In genomic region chr11:67301951-67302516, GRCh38 we compare ENCODE assay signal across 9 cellular contexts. TPM values are rescaled to one million over a fixed set of nuclear protein-coding genes. Genes with fewer than 3 reads are reported as not detected.
DNase-seq lines count a peak whose midpoint lies in the region; ATAC-seq, FAIRE-seq and TF ChIP-seq lines count a peak whose summit lies in the region.
"Had no signal": no experiment of that assay in that cellular context is flagged by ENCODE, and none has a peak within 500 bp of the region (broad histone marks: within the 10 kb centered on the region; RNA-seq: fewer than 3 reads in every experiment).

No MANE protein-coding gene starts in this region.

- intact Hi-C loops in MCF 10A (cut with micrococcal nuclease) (loop anchor here (2.0 kb wide), 1 partner anchor 15 kb away; no protein-coding TSS in a partner anchor), testis (cut with DNase I; ENCODE audit: low total_unique reads) (no loop called here)

- no peaks in the 10 kb centered on the region for H3K27me3 ChIP-seq in keratinocyte (ENCODE audit: control insufficient read depth, extremely low read depth, insufficient read depth, low read length)
- H3K27me3 ChIP-seq in thoracic aorta (replicated peaks; ENCODE audit: insufficient read depth): no peaks in the 10 kb centered on the region
- H3K27me3 ChIP-seq in testis: no peaks in the 10 kb centered on the region

- H3K79me2 ChIP-seq in keratinocyte (ENCODE audit: control insufficient read depth, insufficient read depth, low read length): peaks cover 2% of the 10 kb centered on the region

- H3K36me3 Mint-ChIP-seq in MCF 10A (ENCODE audit: insufficient read depth, unreplicated experiment): peaks cover 36% of the 10 kb centered on the region

- H3K4me3 ChIP-seq in keratinocyte (ENCODE audit: control insufficient read depth in 2 of 3, extremely low read depth in 1 of 3, insufficient read depth in 2 of 3, low read depth in 1 of 3, low read length in 3 of 3) (no peak overlapping the region), thoracic aorta (peak overlapping the region; percentile 100), testis (no peak overlapping the region)

- WGBS in testis, 2 donors: 68 to 81% methylated on average over 13 to 15 of the region's 15 CpGs

- no peak for ATAC-seq in thoracic aorta (ENCODE audit: insufficient number of reproducible peaks, low FRiP score, low read depth)
- ATAC-seq in HG02642 (IDR thresholded peaks at IDR 0.05; ENCODE audit: poor library complexity, unreplicated experiment): no peak

- TF ChIP-seq CTCF in MCF 10A (IDR thresholded peaks at IDR 0.05; ENCODE audit: unreplicated experiment) (no peak), keratinocyte (optimal IDR thresholded peaks at IDR 0.05 in 1 of 3, IDR thresholded peaks at IDR 0.05 in 1 of 3, conservative IDR thresholded peaks at IDR 0.05 in 1 of 3; ENCODE audit: extremely low read depth in 1 of 3, insufficient read depth in 2 of 3, low read length in 3 of 3) (no peak), thoracic aorta (IDR thresholded peaks at IDR 0.05) (no peak), testis (IDR thresholded peaks at IDR 0.05) (no peak)

- no peak for TF ChIP-seq POLR2A in testis (IDR thresholded peaks at IDR 0.05)

- peak; percentile 75 for DNase-seq in DMS79 treated with DMSO at 0.1 percent for 48 hours (lab: John Stamatoyannopoulos, UW)
- peak; percentile 51 for DNase-seq in NCI-H2107 treated with DMSO at 0.1 percent for 48 hours (lab: John Stamatoyannopoulos, UW; ENCODE audit: unreplicated experiment)
- DNase-seq in MCF 10A (ENCODE audit: unreplicated experiment): peak; percentile 78
- DNase-seq in keratinocyte (ENCODE audit: low read depth, low spot score): no peak
- DNase-seq in thoracic aorta (ENCODE audit: low spot score): no peak
- DNase-seq in EL: no peak
- DNase-seq in testis: no peak

- peak overlapping the region; percentile 82 for H3K4me2 ChIP-seq in keratinocyte (ENCODE audit: control insufficient read depth, extremely low read depth, insufficient read depth, low read depth, low read length)

- H4K20me1 ChIP-seq in keratinocyte (ENCODE audit: control insufficient read depth, extremely low read depth, insufficient read depth, low read length): no peaks in the 10 kb centered on the region

- CTCF ChIA-PET in MCF 10A (lab: Yijun Ruan, JAX): interaction anchor here (1.2 to 2.3 kb wide), 2 partner anchors 15 to 39 kb away, joined by 5 to 8 read pairs; no protein-coding TSS in a partner anchor

- H3K27ac ChIP-seq in keratinocyte (ENCODE audit: control insufficient read depth, insufficient read depth, low read length): no peak overlapping the region
- no peak overlapping the region for H3K27ac ChIP-seq in thoracic aorta
- H3K27ac ChIP-seq in testis: no peak overlapping the region
- H3K27ac ChIP-seq: KMS-11 had no signal

- no peaks in the 10 kb centered on the region for H3K9me1 ChIP-seq in keratinocyte (ENCODE audit: control insufficient read depth, extremely low read depth, insufficient read depth, low read length)

- POLR2A ChIA-PET in MCF 10A (lab: Yijun Ruan, JAX): interaction anchor here (0.7 to 5.7 kb wide), 10 partner anchors 9 to 351 kb away, joined by 3 to 107 read pairs (median 10); partner anchors contain the start of genes ANKRD13D, GRK2, RAD9A and RHOD

- H3K9me3 Mint-ChIP-seq in MCF 10A (ENCODE audit: unreplicated experiment): peaks cover 1% of the 10 kb centered on the region

- dilution Hi-C loops in keratinocyte (cut with MboI; ENCODE audit: extremely low pct_ligation_motif_present, low sequenced_read_pairs): no loop called here

- no peak overlapping the region for H3K27ac Mint-ChIP-seq in MCF 10A (ENCODE audit: low read depth, unreplicated experiment)

- H3K9me3 ChIP-seq in keratinocyte (ENCODE audit: control insufficient read depth, low read depth, low read length) (no peaks in the 10 kb centered on the region), thoracic aorta (no peaks in the 10 kb centered on the region), testis (no peaks in the 10 kb centered on the region)

- H3K4me1 ChIP-seq in keratinocyte (ENCODE audit: control insufficient read depth, extremely low read depth, insufficient read depth, low read length) (peaks cover 22% of the 10 kb centered on the region), thoracic aorta (ENCODE audit: control insufficient read depth in 1 of 2, low read depth in 2 of 2) (peaks cover 11 to 22% of the 10 kb centered on the region in 2 donors), testis (peaks cover 20% of the 10 kb centered on the region)

- FAIRE-seq in keratinocyte (lab: Jason Lieb, UNC): no peak

- peak overlapping the region; percentile 81 for H3K9ac ChIP-seq in keratinocyte (ENCODE audit: control insufficient read depth, extremely low read depth, insufficient read depth, low read length)
- H3K9ac ChIP-seq: KMS-11 had no signal

- H2AFZ ChIP-seq in keratinocyte (ENCODE audit: control insufficient read depth, low read length): no peak overlapping the region

- no peaks in the 10 kb centered on the region for H3K27me3 Mint-ChIP-seq in MCF 10A (ENCODE audit: insufficient read depth, unreplicated experiment)

- peaks cover 32 to 35% of the 10 kb centered on the region in 2 experiments for H3K36me3 ChIP-seq in keratinocyte (ENCODE audit: control insufficient read depth in 2 of 2, extremely low read depth in 1 of 2, insufficient read depth in 2 of 2, low read length in 2 of 2)
- peaks cover 33% of the 10 kb centered on the region for H3K36me3 ChIP-seq in thoracic aorta
- H3K36me3 ChIP-seq in testis (ENCODE audit: low read depth, missing control alignments): no peaks in the 10 kb centered on the region

- H3K4me1 Mint-ChIP-seq in MCF 10A (ENCODE audit: insufficient read depth, unreplicated experiment): peaks cover 11% of the 10 kb centered on the region

- H3K4me3 Mint-ChIP-seq in MCF 10A (ENCODE audit: unreplicated experiment): peak overlapping the region; percentile 70

- no TSS peak for BruUV-seq in MCF 10A (replicated peaks; lab: Mats Ljungman, UMichigan)

RNA-seq across cellular contexts. Expression of gene SSH3, which starts 1.3 kb away (rescaled TPM):
- 31.7 and 38.0 TPM in 2 replicates for total RNA-seq in MCF 10A (2022)
- 20.5 to 39.2 TPM (median 24.8 TPM) in 3 replicates for polyA plus RNA-seq in keratinocyte
- 11.2 TPM for polyA plus RNA-seq in keratinocyte (2011; ENCODE audit: low read depth)
- 12.1 and 25.9 TPM in 2 replicates for polyA plus RNA-seq in keratinocyte (2011; cell fraction: cytosol; rRNA removed)
- polyA plus RNA-seq in keratinocyte (2011; cell fraction: nucleus; rRNA removed): 55.6 and 73.3 TPM in 2 replicates
- polyA plus RNA-seq in keratinocyte (2012; ENCODE audit: low replicate concordance): 42.9 and 52.4 TPM in 2 replicates
- 22.4 to 37.8 TPM (median 30.0 TPM) in 3 replicates for polyA minus RNA-seq in keratinocyte
- polyA minus RNA-seq in keratinocyte (2011; cell fraction: cytosol; rRNA and poly(A)+ RNA removed): 49.9 TPM
- polyA minus RNA-seq in keratinocyte (2011; cell fraction: nucleus; rRNA and poly(A)+ RNA removed): 29.0 and 32.8 TPM in 2 replicates
- 10 to 100 TPM; 39.4 to 59.0 TPM for total RNA-seq in thoracic aorta
- total RNA-seq in testis: 1 to 10 TPM; 6.9 to 9.8 TPM
- 8.6 TPM for polyA plus RNA-seq in testis (ENCODE audit: insufficient read depth, low read depth, low replicate concordance)

RNA-seq across cellular contexts. Expression of gene ANKRD13D, which starts 12.9 kb away (rescaled TPM):
- total RNA-seq in MCF 10A (2022): 39.7 and 46.2 TPM in 2 replicates
- polyA plus RNA-seq in keratinocyte: 18.1 to 40.1 TPM (median 25.0 TPM) in 3 replicates
- polyA plus RNA-seq in keratinocyte (2011; ENCODE audit: low read depth): 26.3 TPM
- 11.4 and 22.0 TPM in 2 replicates for polyA plus RNA-seq in keratinocyte (2011; cell fraction: cytosol; rRNA removed)
- polyA plus RNA-seq in keratinocyte (2011; cell fraction: nucleus; rRNA removed): 58.2 and 67.9 TPM in 2 replicates
- polyA plus RNA-seq in keratinocyte (2012; ENCODE audit: low replicate concordance): 16.9 and 35.5 TPM in 2 replicates
- 18.7 to 32.6 TPM (median 20.1 TPM) in 3 replicates for polyA minus RNA-seq in keratinocyte
- polyA minus RNA-seq in keratinocyte (2011; cell fraction: cytosol; rRNA and poly(A)+ RNA removed): 17.8 TPM
- 29.3 and 30.3 TPM in 2 replicates for polyA minus RNA-seq in keratinocyte (2011; cell fraction: nucleus; rRNA and poly(A)+ RNA removed)
- total RNA-seq in thoracic aorta: 100 to 1,000 TPM in 1 of 2 donors, 10 to 100 TPM in 1; 66.6 to 101 TPM
- total RNA-seq in testis: 10 to 100 TPM; 66.2 to 73.3 TPM
- polyA plus RNA-seq in testis (ENCODE audit: insufficient read depth, low read depth, low replicate concordance): 32.8 TPM

RNA-seq across cellular contexts. Expression of gene GRK2, which starts 35.8 kb away (rescaled TPM):
- total RNA-seq in MCF 10A (2022) (48.1 and 50.1 TPM in 2 replicates), thoracic aorta (10 to 100 TPM; 72.8 to 85.2 TPM), testis (10 to 100 TPM; 64.3 to 87.6 TPM)
- polyA plus RNA-seq in keratinocyte (21.1 to 29.2 TPM (median 23.3 TPM) in 3 replicates), testis (ENCODE audit: insufficient read depth, low read depth, low replicate concordance) (45.6 TPM)
- polyA plus RNA-seq in keratinocyte (2011; ENCODE audit: low read depth): 72.4 TPM
- polyA plus RNA-seq in keratinocyte (2011; cell fraction: cytosol; rRNA removed): 15.4 and 26.0 TPM in 2 replicates
- 38.5 and 51.4 TPM in 2 replicates for polyA plus RNA-seq in keratinocyte (2011; cell fraction: nucleus; rRNA removed)
- polyA plus RNA-seq in keratinocyte (2012; ENCODE audit: low replicate concordance): 26.4 and 42.3 TPM in 2 replicates
- polyA minus RNA-seq in keratinocyte: 28.1 to 136 TPM (median 33.8 TPM) in 3 replicates
- 62.0 TPM for polyA minus RNA-seq in keratinocyte (2011; cell fraction: cytosol; rRNA and poly(A)+ RNA removed)
- 26.1 and 27.0 TPM in 2 replicates for polyA minus RNA-seq in keratinocyte (2011; cell fraction: nucleus; rRNA and poly(A)+ RNA removed)

RNA-seq across cellular contexts. Expression of gene POLD4, which starts 51.3 kb away (rescaled TPM):
- total RNA-seq in MCF 10A (2022): 54.8 and 79.9 TPM in 2 replicates
- polyA plus RNA-seq in keratinocyte: 35.7 to 60.9 TPM (median 43.3 TPM) in 3 replicates
- polyA plus RNA-seq in keratinocyte (2011; ENCODE audit: low read depth): 6.0 TPM
- polyA plus RNA-seq in keratinocyte (2011; cell fraction: cytosol; rRNA removed): 46.0 and 102 TPM in 2 replicates
- polyA plus RNA-seq in keratinocyte (2011; cell fraction: nucleus; rRNA removed): 62.8 and 80.0 TPM in 2 replicates
- 71.4 and 79.2 TPM in 2 replicates for polyA plus RNA-seq in keratinocyte (2012; ENCODE audit: low replicate concordance)
- polyA minus RNA-seq in keratinocyte: 8.5 to 13.1 TPM (median 9.6 TPM) in 3 replicates
- polyA minus RNA-seq in keratinocyte (2011; cell fraction: cytosol; rRNA and poly(A)+ RNA removed): 37.6 TPM
- 15.4 and 16.5 TPM in 2 replicates for polyA minus RNA-seq in keratinocyte (2011; cell fraction: nucleus; rRNA and poly(A)+ RNA removed)
- total RNA-seq in thoracic aorta: 100 to 1,000 TPM; 145 to 148 TPM
- 10 to 100 TPM; 53.8 to 59.1 TPM for total RNA-seq in testis
- polyA plus RNA-seq in testis (ENCODE audit: insufficient read depth, low read depth, low replicate concordance): 54.6 TPM

Comparison
In these comparisons a context has a peak if more than half of its experiments do, and no peak if none do; other contexts are left out.
1. DNase-seq: peak in DMS79 treated with DMSO at 0.1 percent for 48 hours (single experiment), NCI-H2107 treated with DMSO at 0.1 percent for 48 hours (single experiment) and MCF 10A (single experiment); none in keratinocyte (single experiment), thoracic aorta (single experiment), EL (single experiment) and testis (single experiment).